Comparison of ENCODE assay signal across 8 cellular contexts in genomic region chr1:28602536-28603439, GRCh38. TPM values are rescaled to one million over a fixed set of nuclear protein-coding genes. Genes with fewer than 3 reads are reported as not detected.
A peak's percentile ranks its signal among the peaks of the same experiment; 100 is the strongest.
DNase-seq lines count a peak whose midpoint lies in the region; ATAC-seq, FAIRE-seq and TF ChIP-seq lines count a peak whose summit lies in the region.

No MANE protein-coding gene starts in this region.

- H3K4me3 ChIP-seq in HCT116 (replicated peaks in 1 of 2; ENCODE audit: low read depth in 1 of 2, low read length in 2 of 2): no peak overlapping the region
- H3K4me3 ChIP-seq in OCI-LY1 (ENCODE audit: low read depth, low read length, poor library complexity, severe bottlenecking): no peak overlapping the region
- no peak overlapping the region for H3K4me3 ChIP-seq in stomach

- H3K27me3 ChIP-seq in HCT116 (ENCODE audit: insufficient read depth, low read length) (no peaks in the 10 kb centered on the region), OCI-LY1 (ENCODE audit: insufficient read depth, low read length) (no peaks in the 10 kb centered on the region), stomach (no peaks in the 10 kb centered on the region)

- peaks cover 17 to 33% of the 10 kb centered on the region in 2 experiments for H3K4me1 ChIP-seq in HCT116 (ENCODE audit: control insufficient read depth in 1 of 2, insufficient read depth in 2 of 2, low read length in 2 of 2)
- peaks cover 7% of the 10 kb centered on the region for H3K4me1 ChIP-seq in OCI-LY1 (ENCODE audit: insufficient read depth, low read length, severe bottlenecking)
- H3K4me1 ChIP-seq in stomach: peaks cover 0 to 4% (median 0%) of the 10 kb centered on the region in 4 donors

- CTCF ChIA-PET in HCT116 (lab: Charles Lee): interaction anchor here (0.7 to 3.3 kb wide), 20 partner anchors 9 to 394 kb away, joined by 3 to 28 read pairs (median 5); no protein-coding TSS in a partner anchor

- POLR2A ChIA-PET in HCT116 (lab: Charles Lee): interaction anchor here (0.6 to 2.9 kb wide), 7 partner anchors 20 to 185 kb away, joined by 3 to 22 read pairs (median 5); no protein-coding TSS in a partner anchor

- TF ChIP-seq CTCF in D721Med (IDR thresholded peaks at IDR 0.05; ENCODE audit: insufficient read depth, missing control alignments) (peak; percentile 81), HCT116 (IDR thresholded peaks at IDR 0.05 in 2 of 3, conservative IDR thresholded peaks at IDR 0.05 in 1 of 3; ENCODE audit: borderline replicate concordance in 1 of 3, insufficient read depth in 1 of 3, low read depth in 2 of 3, low read length in 2 of 3) (peak; percentile 73 to 87 (median 84)), OCI-LY1 (IDR thresholded peaks at IDR 0.05; ENCODE audit: low read length) (peak; percentile 86), stomach (IDR thresholded peaks at IDR 0.05) (peak in 5 of 7 experiments; percentile 36 to 73 (median 60))

- FAIRE-seq in D721Med (lab: Jason Lieb, UNC): no peak

- H3K9ac ChIP-seq in HCT116 (ENCODE audit: low read length) (peak overlapping the region; percentile 45; the same call in 1 of the 2 replicates), OCI-LY1 (ENCODE audit: low read length) (no peak overlapping the region)

- no peaks in the 10 kb centered on the region for H3K9me2 ChIP-seq in HCT116 (ENCODE audit: insufficient read depth)
- H3K9me2 ChIP-seq in OCI-LY1 (ENCODE audit: low read depth, low read length): no peaks in the 10 kb centered on the region

- H3K79me2 ChIP-seq in HCT116 (ENCODE audit: insufficient read depth, low read length) (no peaks in the 10 kb centered on the region), OCI-LY1 (ENCODE audit: insufficient read depth, low read length) (no peaks in the 10 kb centered on the region)

- H2AFZ ChIP-seq in HCT116 (ENCODE audit: low read depth, low read length, poor library complexity, severe bottlenecking) (no peak overlapping the region), OCI-LY1 (ENCODE audit: low read length) (no peak overlapping the region)

- no peak for TF ChIP-seq EP300 in stomach (IDR thresholded peaks at IDR 0.05)

- no peaks in the 10 kb centered on the region for H3F3A ChIP-seq in OCI-LY1 (ENCODE audit: insufficient read depth, low read length)

- H4K20me1 ChIP-seq in HCT116 (ENCODE audit: insufficient read depth) (no peaks in the 10 kb centered on the region), OCI-LY1 (ENCODE audit: insufficient read depth, low read length) (no peaks in the 10 kb centered on the region)

- WGBS in stomach, 5 donors: 67 to 75% (median 71%) methylated on average over 15 of the region's 15 CpGs

- TF ChIP-seq RAD21 in HCT116 (IDR thresholded peaks at IDR 0.05; ENCODE audit: low read depth): peak; percentile 96

- H3K27ac ChIP-seq in HCT116 (ENCODE audit: low read depth, low read length): peak overlapping the region; percentile 57
- no peak overlapping the region for H3K27ac ChIP-seq in OCI-LY1 (ENCODE audit: low read depth, low read length, poor library complexity, severe bottlenecking)
- H3K27ac ChIP-seq in stomach: peak overlapping the region in 2 of 5 donors; percentile 41 to 50

- H3K4me2 ChIP-seq in HCT116 (ENCODE audit: low read length): peak overlapping the region; percentile 67
- H3K4me2 ChIP-seq in OCI-LY1 (ENCODE audit: low read length): no peak overlapping the region

- RAD21 ChIA-PET in HCT116 (lab: Charles Lee; ENCODE audit: low non-redundant PET in 1 of 2, low total read pairs in 2 of 2, uncharacterized antibody in 2 of 2, unreplicated experiment in 2 of 2): interaction anchor here (0.7 to 1.4 kb wide), 5 partner anchors 79 to 1684 kb away, joined by 3 to 4 read pairs (median 3); no protein-coding TSS in a partner anchor

- intact Hi-C loops in HCT116 (cut with micrococcal nuclease) (loop anchor here (1.0 to 5.0 kb wide), 5 partner anchors 85 to 745 kb away; no protein-coding TSS in a partner anchor), stomach (cut with DNase I; ENCODE audit: low total_unique reads) (loop anchor here (5.0 kb wide), 1 partner anchor 85 kb away; no protein-coding TSS in a partner anchor)

- H3K9me3 ChIP-seq in HCT116 (ENCODE audit: control insufficient read depth in 1 of 2, insufficient read depth in 1 of 2, low read depth in 1 of 2, low read length in 2 of 2) (no peaks in the 10 kb centered on the region), OCI-LY1 (ENCODE audit: low read length) (no peaks in the 10 kb centered on the region), stomach (no peaks in the 10 kb centered on the region)

- TF ChIP-seq POLR2A in HCT116 (IDR thresholded peaks at IDR 0.05; ENCODE audit: borderline replicate concordance, extremely low read depth, insufficient read depth, insufficient read length) (no peak), stomach (IDR thresholded peaks at IDR 0.05) (no peak)

- H3K36me3 ChIP-seq in HCT116 (ENCODE audit: control insufficient read depth in 1 of 2, insufficient read depth in 2 of 2, low read length in 2 of 2) (peaks cover 12 to 26% of the 10 kb centered on the region in 2 experiments), OCI-LY1 (ENCODE audit: insufficient read depth, low read length) (peaks cover 49% of the 10 kb centered on the region; the same call in 1 of the 2 replicates), stomach (peaks cover 21 to 61% (median 53%) of the 10 kb centered on the region in 4 donors)

- no peak for DNase-seq in D721Med (ENCODE audit: insufficient read length, low spot score)
- DNase-seq in HCT116 (ENCODE audit: low read depth, low spot score): no peak
- DNase-seq in brain pericyte (ENCODE audit: low read depth, low spot score): peak; percentile 45
- DNase-seq in islet precursor cell: peak; percentile 66
- peak; percentile 48 for DNase-seq in stomach
- DNase-seq in GOT3 (lab: John Stamatoyannopoulos, UW): no peak

- BruUV-seq in HCT116 (replicated peaks; lab: Mats Ljungman, UMichigan): no TSS peak

- ATAC-seq in HCT116 (peak; percentile 60), GM18873 (IDR thresholded peaks at IDR 0.05; ENCODE audit: low FRiP score, unreplicated experiment) (no peak)

TF ChIP-seq in HCT116, 20 proteins besides CTCF, POLR2A, EP300 and RAD21:
- TF ChIP-seq EGR1 (IDR thresholded peaks at IDR 0.05; ENCODE audit: low read depth) (no peak), SP1 (IDR thresholded peaks at IDR 0.05; ENCODE audit: low read depth) (0 out of 2 replicates have a peak, but pooled peaks have one; percentile 19)

RNA-seq across cellular contexts. Expression of gene RAB42, which starts 10.7 kb away (rescaled TPM):
- not detected for total RNA-seq in HCT116 (2021; ENCODE audit: unreplicated experiment)
- polyA plus RNA-seq in HCT116 (2012): 0.05 and 0.15 TPM in 2 replicates
- total RNA-seq in stomach: 1 to 10 TPM in 3 of 5 donors, not detected in 2; 2.8 to 5.5 (median 4.6) TPM
- polyA plus RNA-seq in stomach: 1 to 10 TPM in 2 of 3 donors, under 1 TPM in 1; 0.70 to 1.6 (median 1.5) TPM

RNA-seq across cellular contexts. Expression of gene TAF12, which starts 40.1 kb away (rescaled TPM):
- total RNA-seq in HCT116 (2021; ENCODE audit: unreplicated experiment) (39.0 TPM), stomach (10 to 100 TPM in 3 of 5 donors, 1 to 10 TPM in 2; 1.8 to 31.2 (median 13.6) TPM)
- 35.5 and 47.0 TPM in 2 replicates for polyA plus RNA-seq in HCT116 (2012)
- 10 to 100 TPM; 18.4 to 26.2 (median 25.8) TPM for polyA plus RNA-seq in stomach

RNA-seq across cellular contexts. Expression of gene RNU11, which starts 45.6 kb away (rescaled TPM):
- total RNA-seq in HCT116 (2021; ENCODE audit: unreplicated experiment) (not detected), stomach (not detected)
- polyA plus RNA-seq in HCT116 (2012): not detected in 2 replicates
- polyA plus RNA-seq in stomach: not detected

RNA-seq across cellular contexts. Expression of gene TRNAU1AP, which starts 49.9 kb away (rescaled TPM):
- 29.7 TPM for total RNA-seq in HCT116 (2021; ENCODE audit: unreplicated experiment)
- 21.9 and 25.3 TPM in 2 replicates for polyA plus RNA-seq in HCT116 (2012)
- total RNA-seq in stomach: 100 to 1,000 TPM in 1 of 5 donors, 10 to 100 TPM in 3, 1 to 10 TPM in 1; 6.2 to 112 (median 23.1) TPM
- 10 to 100 TPM; 22.1 to 25.6 (median 23.7) TPM for polyA plus RNA-seq in stomach

Comparison
In these comparisons a context has a peak if more than half of its experiments do, and no peak if none do; other contexts are left out.
1. DNase-seq: peak in brain pericyte (single experiment), islet precursor cell (single experiment) and stomach (single experiment); none in D721Med (single experiment), HCT116 (single experiment) and GOT3 (single experiment).
2. Peak in every context shown above with its lines, with median percentiles within 50 percentile points of each other: CTCF ChIP-seq.